ENCODE assay signal across 1 cellular context in genomic region chr7:135170223-135170997, GRCh38.
TF ChIP-seq lines count a peak whose summit lies in the region.

A gene with protein sequence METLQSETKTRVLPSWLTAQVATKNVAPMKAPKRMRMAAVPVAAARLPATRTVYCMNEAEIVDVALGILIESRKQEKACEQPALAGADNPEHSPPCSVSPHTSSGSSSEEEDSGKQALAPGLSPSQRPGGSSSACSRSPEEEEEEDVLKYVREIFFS (minus strand): TSS chr7:135170707. CDS start chr7:135168922, 1,785 bp downstream.

TF ChIP-seq in K562, 482 proteins besides CTCF, POLR2A, EP300 and RAD21 (continued from another document and continues in another):
- TF ChIP-seq, protein P1, sequence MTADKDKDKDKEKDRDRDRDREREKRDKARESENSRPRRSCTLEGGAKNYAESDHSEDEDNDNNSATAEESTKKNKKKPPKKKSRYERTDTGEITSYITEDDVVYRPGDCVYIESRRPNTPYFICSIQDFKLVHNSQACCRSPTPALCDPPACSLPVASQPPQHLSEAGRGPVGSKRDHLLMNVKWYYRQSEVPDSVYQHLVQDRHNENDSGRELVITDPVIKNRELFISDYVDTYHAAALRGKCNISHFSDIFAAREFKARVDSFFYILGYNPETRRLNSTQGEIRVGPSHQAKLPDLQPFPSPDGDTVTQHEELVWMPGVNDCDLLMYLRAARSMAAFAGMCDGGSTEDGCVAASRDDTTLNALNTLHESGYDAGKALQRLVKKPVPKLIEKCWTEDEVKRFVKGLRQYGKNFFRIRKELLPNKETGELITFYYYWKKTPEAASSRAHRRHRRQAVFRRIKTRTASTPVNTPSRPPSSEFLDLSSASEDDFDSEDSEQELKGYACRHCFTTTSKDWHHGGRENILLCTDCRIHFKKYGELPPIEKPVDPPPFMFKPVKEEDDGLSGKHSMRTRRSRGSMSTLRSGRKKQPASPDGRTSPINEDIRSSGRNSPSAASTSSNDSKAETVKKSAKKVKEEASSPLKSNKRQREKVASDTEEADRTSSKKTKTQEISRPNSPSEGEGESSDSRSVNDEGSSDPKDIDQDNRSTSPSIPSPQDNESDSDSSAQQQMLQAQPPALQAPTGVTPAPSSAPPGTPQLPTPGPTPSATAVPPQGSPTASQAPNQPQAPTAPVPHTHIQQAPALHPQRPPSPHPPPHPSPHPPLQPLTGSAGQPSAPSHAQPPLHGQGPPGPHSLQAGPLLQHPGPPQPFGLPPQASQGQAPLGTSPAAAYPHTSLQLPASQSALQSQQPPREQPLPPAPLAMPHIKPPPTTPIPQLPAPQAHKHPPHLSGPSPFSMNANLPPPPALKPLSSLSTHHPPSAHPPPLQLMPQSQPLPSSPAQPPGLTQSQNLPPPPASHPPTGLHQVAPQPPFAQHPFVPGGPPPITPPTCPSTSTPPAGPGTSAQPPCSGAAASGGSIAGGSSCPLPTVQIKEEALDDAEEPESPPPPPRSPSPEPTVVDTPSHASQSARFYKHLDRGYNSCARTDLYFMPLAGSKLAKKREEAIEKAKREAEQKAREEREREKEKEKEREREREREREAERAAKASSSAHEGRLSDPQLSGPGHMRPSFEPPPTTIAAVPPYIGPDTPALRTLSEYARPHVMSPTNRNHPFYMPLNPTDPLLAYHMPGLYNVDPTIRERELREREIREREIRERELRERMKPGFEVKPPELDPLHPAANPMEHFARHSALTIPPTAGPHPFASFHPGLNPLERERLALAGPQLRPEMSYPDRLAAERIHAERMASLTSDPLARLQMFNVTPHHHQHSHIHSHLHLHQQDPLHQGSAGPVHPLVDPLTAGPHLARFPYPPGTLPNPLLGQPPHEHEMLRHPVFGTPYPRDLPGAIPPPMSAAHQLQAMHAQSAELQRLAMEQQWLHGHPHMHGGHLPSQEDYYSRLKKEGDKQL (CRISPR knock-in tag; IDR thresholded peaks at IDR 0.05; ENCODE audit: borderline replicate concordance) = 0 out of 2 replicates have a peak, but pooled peaks have one; percentile 76
- TF ChIP-seq SMAD1 (IDR thresholded peaks at IDR 0.05; ENCODE audit: low read depth, low read length, partially characterized antibody) (peak; percentile 80), PHF20 (IDR thresholded peaks at IDR 0.05; ENCODE audit: partially characterized antibody) (peak; percentile 94), HLTF (IDR thresholded peaks at IDR 0.05) (peak; percentile 89), MCM5 (IDR thresholded peaks at IDR 0.05; ENCODE audit: low read depth) (no peak), POLR3G (IDR thresholded peaks at IDR 0.05; ENCODE audit: extremely low read depth, insufficient read length, insufficient replicate concordance) (no peak), KDM4B (IDR thresholded peaks at IDR 0.05; ENCODE audit: borderline replicate concordance in 2 of 2, low read depth in 1 of 2) (peak in 1 of 2 experiments; percentile 98; a peak in 2 of 4 replicates), ZNF561 (CRISPR knock-in tag; conservative IDR thresholded peaks at IDR 0.05) (no peak), NCOA6 (IDR thresholded peaks at IDR 0.05) (no peak), CHD7 (IDR thresholded peaks at IDR 0.05; ENCODE audit: low read depth, low read length) (no peak), RNF219 (CRISPR knock-in tag; IDR thresholded peaks at IDR 0.05) (0 out of 2 replicates have a peak, but pooled peaks have one; percentile 65), POLR2G (IDR thresholded peaks at IDR 0.05; ENCODE audit: low read depth, low read length) (peak; percentile 98), CHD1 (IDR thresholded peaks at IDR 0.05; ENCODE audit: low read length) (peak; percentile 96), HNRNPL (IDR thresholded peaks at IDR 0.05; ENCODE audit: low read depth, low read length) (peak; percentile 96; the same call in 1 of the 2 replicates), ZNF699 (CRISPR knock-in tag; IDR thresholded peaks at IDR 0.05; ENCODE audit: insufficient replicate concordance) (no peak), HDAC8 (tag; IDR thresholded peaks at IDR 0.05) (no peak; the same call in none of the 2 replicates), ESRRB (CRISPR knock-in tag; IDR thresholded peaks at IDR 0.05; ENCODE audit: borderline replicate concordance) (no peak), NR0B1 (IDR thresholded peaks at IDR 0.05; ENCODE audit: partially characterized antibody) (no peak), DIDO1 (tag; IDR thresholded peaks at IDR 0.05; ENCODE audit: low read depth) (peak; percentile 93), FOXM1 (IDR thresholded peaks at IDR 0.05; ENCODE audit: low read depth) (0 out of 2 replicates have a peak, but pooled peaks have one; percentile 26), FOXM1 (CRISPR knock-in tag; IDR thresholded peaks at IDR 0.05; ENCODE audit: low read depth) (peak; percentile 96), ZC3H11A (IDR thresholded peaks at IDR 0.05; ENCODE audit: low read depth, low read length) (0 out of 2 replicates have a peak, but pooled peaks have one; percentile 40), MEIS2 (IDR thresholded peaks at IDR 0.05; ENCODE audit: partially characterized antibody) (no peak), SRSF9 (IDR thresholded peaks at IDR 0.05; ENCODE audit: borderline replicate concordance, low read depth, low read length) (no peak)
- TF ChIP-seq, protein P2, sequence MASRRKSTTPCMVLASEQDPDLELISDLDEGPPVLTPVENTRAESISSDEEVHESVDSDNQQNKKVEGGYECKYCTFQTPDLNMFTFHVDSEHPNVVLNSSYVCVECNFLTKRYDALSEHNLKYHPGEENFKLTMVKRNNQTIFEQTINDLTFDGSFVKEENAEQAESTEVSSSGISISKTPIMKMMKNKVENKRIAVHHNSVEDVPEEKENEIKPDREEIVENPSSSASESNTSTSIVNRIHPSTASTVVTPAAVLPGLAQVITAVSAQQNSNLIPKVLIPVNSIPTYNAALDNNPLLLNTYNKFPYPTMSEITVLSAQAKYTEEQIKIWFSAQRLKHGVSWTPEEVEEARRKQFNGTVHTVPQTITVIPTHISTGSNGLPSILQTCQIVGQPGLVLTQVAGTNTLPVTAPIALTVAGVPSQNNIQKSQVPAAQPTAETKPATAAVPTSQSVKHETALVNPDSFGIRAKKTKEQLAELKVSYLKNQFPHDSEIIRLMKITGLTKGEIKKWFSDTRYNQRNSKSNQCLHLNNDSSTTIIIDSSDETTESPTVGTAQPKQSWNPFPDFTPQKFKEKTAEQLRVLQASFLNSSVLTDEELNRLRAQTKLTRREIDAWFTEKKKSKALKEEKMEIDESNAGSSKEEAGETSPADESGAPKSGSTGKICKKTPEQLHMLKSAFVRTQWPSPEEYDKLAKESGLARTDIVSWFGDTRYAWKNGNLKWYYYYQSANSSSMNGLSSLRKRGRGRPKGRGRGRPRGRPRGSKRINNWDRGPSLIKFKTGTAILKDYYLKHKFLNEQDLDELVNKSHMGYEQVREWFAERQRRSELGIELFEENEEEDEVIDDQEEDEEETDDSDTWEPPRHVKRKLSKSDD (conservative IDR thresholded peaks at IDR 0.05; ENCODE audit: low read length) = no peak
- TF ChIP-seq, protein P3, sequence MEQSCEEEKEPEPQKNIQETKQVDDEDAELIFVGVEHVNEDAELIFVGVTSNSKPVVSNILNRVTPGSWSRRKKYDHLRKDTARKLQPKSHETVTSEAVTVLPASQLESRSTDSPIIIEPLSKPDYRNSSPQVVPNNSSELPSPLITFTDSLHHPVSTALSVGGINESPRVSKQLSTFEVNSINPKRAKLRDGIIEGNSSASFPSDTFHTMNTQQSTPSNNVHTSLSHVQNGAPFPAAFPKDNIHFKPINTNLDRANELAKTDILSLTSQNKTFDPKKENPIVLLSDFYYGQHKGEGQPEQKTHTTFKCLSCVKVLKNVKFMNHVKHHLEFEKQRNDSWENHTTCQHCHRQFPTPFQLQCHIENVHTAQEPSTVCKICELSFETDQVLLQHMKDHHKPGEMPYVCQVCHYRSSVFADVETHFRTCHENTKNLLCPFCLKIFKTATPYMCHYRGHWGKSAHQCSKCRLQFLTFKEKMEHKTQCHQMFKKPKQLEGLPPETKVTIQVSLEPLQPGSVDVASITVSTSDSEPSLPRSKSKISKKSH (CRISPR knock-in tag; IDR thresholded peaks at IDR 0.05) = no peak
